ENCODE assay signal across 8 cellular contexts in genomic region chr7:32494946-32495297, GRCh38. TPM values are rescaled to one million over a fixed set of nuclear protein-coding genes. Genes with fewer than 3 reads are reported as not detected.
DNase-seq lines count a peak whose midpoint lies in the region; ATAC-seq and TF ChIP-seq lines count a peak whose summit lies in the region.

No MANE protein-coding gene starts in this region.

- H3K36me3 ChIP-seq in right lobe of liver (no peaks in the 10 kb centered on the region), uterus (no peaks in the 10 kb centered on the region)

- H3K9me3 ChIP-seq in right lobe of liver (no peaks in the 10 kb centered on the region), uterus (no peaks in the 10 kb centered on the region)

- H3K36me3 Mint-ChIP-seq in T-helper 1 cell treated with Interleukin-12 subunit alpha and Interleukin-12 subunit beta and Interleukin-4 antibody, amounts not matched to agents 30 μg/mL and 1 μg/mL, for 36 hours (ENCODE audit: low read depth): peaks cover 7% of the 10 kb centered on the region

- peak; percentile 1 for ATAC-seq in HG03280 (IDR thresholded peaks at IDR 0.05; ENCODE audit: unreplicated experiment)
- peak; percentile 0 to 11 (median 2) for ATAC-seq in right lobe of liver

- H3K27ac ChIP-seq in right lobe of liver (peak overlapping the region; percentile 54 to 67 (median 55)), uterus (peak overlapping the region; percentile 88 to 97)

- H3K4me1 ChIP-seq in right lobe of liver: peaks cover 0 to 19% (median 6%) of the 10 kb centered on the region in 4 donors
- H3K4me1 ChIP-seq in uterus: peaks cover 0 to 5% of the 10 kb centered on the region in 2 donors

- intact Hi-C loops in right lobe of liver (cut with DNase I) (no loop called here), uterus (cut with DNase I; ENCODE audit: low total_unique reads) (no loop called here)

- peak overlapping the region; percentile 87 for H3K4me3 ChIP-seq in astrocyte of the cerebellum (ENCODE audit: low read depth, low read length)
- peak overlapping the region; percentile 92 to 97 (median 96) for H3K4me3 ChIP-seq in right lobe of liver
- H3K4me3 ChIP-seq in uterus: peak overlapping the region; percentile 93 to 94

- no peaks in the 10 kb centered on the region for H3K27me3 Mint-ChIP-seq in T-helper 1 cell treated with Interleukin-12 subunit alpha and Interleukin-12 subunit beta and Interleukin-4 antibody, amounts not matched to agents 30 μg/mL and 1 μg/mL, for 36 hours (ENCODE audit: low read depth)

- TF ChIP-seq POLR2A in right lobe of liver (IDR thresholded peaks at IDR 0.05): no peak
- TF ChIP-seq POLR2A in uterus (IDR thresholded peaks at IDR 0.05): no peak

- TF ChIP-seq CTCF in astrocyte of the cerebellum (IDR thresholded peaks at IDR 0.05; ENCODE audit: low read depth, low read length, missing control alignments) (no peak), right lobe of liver (IDR thresholded peaks at IDR 0.05) (no peak), uterus (IDR thresholded peaks at IDR 0.05) (no peak)

- H3K27me3 ChIP-seq in right lobe of liver (no peaks in the 10 kb centered on the region), uterus (no peaks in the 10 kb centered on the region)

- WGBS in right lobe of liver (ENCODE audit: insufficient coverage, low coverage, low lambda C conversion rate, missing lambda C conversion rate): 0% methylated on average over 13 of the region's 14 CpGs

- H3K4me3 Mint-ChIP-seq in T-helper 1 cell treated with Interleukin-12 subunit alpha and Interleukin-12 subunit beta and Interleukin-4 antibody, amounts not matched to agents 30 μg/mL and 1 μg/mL, for 36 hours: peak overlapping the region; percentile 95

- in situ Hi-C loops in astrocyte of the cerebellum (cut with HindIII; ENCODE audit: low sequenced_read_pairs): no loop called here

- H3K27ac Mint-ChIP-seq in T-helper 1 cell treated with Interleukin-12 subunit alpha and Interleukin-12 subunit beta and Interleukin-4 antibody, amounts not matched to agents 30 μg/mL and 1 μg/mL, for 36 hours: peak overlapping the region; percentile 81

- no peaks in the 10 kb centered on the region for H3K9me3 Mint-ChIP-seq in T-helper 1 cell treated with Interleukin-12 subunit alpha and Interleukin-12 subunit beta and Interleukin-4 antibody, amounts not matched to agents 30 μg/mL and 1 μg/mL, for 36 hours

- no peak for DNase-seq in T-helper 1 cell
- DNase-seq in astrocyte of the cerebellum (ENCODE audit: low read depth): no peak
- DNase-seq in right lobe of liver: no peak
- no peak for DNase-seq in uterus
- no peak for DNase-seq in putamen (ENCODE audit: low spot score)
- DNase-seq in NCI-H2196 (lab: John Stamatoyannopoulos, UW; ENCODE audit: unreplicated experiment): no peak

- H3K4me1 Mint-ChIP-seq in T-helper 1 cell treated with Interleukin-12 subunit alpha and Interleukin-12 subunit beta and Interleukin-4 antibody, amounts not matched to agents 30 μg/mL and 1 μg/mL, for 36 hours (ENCODE audit: low read depth): peaks cover 21% of the 10 kb centered on the region

RNA-seq across cellular contexts. Expression of gene AVL9, which starts 0.4 kb away (rescaled TPM):
- total RNA-seq in right lobe of liver (10 to 100 TPM; 12.5 to 22.9 (median 15.3) TPM), uterus (10 to 100 TPM; 34.7 to 50.0 (median 38.5) TPM)

RNA-seq across cellular contexts. Expression of gene LSM5, which starts 4.7 kb away (rescaled TPM):
- total RNA-seq in right lobe of liver (10 to 100 TPM in 5 of 6 experiments, 1 to 10 TPM in 1; 8.7 to 26.2 (median 21.8) TPM), uterus (10 to 100 TPM; 30.7 to 82.0 (median 50.0) TPM)
